ENCODE assay signal across 11 cellular contexts in the genomic region with DNA sequence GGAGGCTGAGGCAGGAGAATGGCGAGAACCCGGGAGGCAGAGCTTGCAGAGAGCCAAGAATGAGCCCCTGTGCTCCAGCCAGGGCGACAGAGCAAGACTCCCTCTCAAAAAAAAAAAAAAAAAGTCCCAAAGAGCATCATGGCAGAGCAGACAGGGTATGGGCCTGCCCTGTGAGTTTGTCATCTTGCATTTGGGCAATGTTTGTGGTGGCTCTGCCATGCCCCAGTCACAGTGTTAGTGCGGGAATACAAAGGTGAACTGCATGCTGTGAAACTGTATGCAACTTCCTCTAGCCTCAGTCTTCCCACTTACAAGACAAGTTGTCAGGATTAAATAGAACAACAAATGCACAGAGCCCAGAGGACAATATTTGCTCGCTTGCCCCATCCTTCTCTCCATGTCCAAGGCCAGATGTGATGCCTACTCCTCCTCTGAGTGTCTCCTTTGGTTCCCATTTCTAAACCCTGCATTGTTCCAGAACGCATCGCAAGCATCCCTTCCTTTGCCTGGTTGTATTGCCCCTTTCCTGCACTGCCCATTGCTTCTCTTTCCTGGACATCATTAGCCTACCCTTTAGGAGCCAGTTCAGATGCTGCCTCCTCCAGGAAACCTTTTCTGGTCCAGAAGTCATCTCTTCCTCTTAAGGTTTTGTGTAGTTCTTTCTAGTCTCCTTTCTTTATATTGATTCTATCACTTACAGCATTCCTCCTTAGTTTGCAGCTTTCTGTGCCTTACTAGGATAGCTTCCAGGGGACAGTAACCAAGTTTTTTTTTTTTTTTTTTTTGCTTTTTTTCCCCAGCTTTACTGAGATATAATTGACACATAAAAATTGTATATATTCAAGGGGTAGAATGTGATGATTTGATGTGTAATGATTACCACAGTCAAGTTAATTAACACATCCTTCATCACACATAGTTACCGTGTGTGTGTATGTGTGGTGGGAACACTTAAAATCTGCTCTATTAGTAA.
DNase-seq lines count a peak whose midpoint lies in the region; ATAC-seq and TF ChIP-seq lines count a peak whose summit lies in the region.
"Had no signal": no experiment of that assay in that cellular context is flagged by ENCODE, and none has a peak within 500 bp of the region (broad histone marks: within the 10 kb centered on the region; RNA-seq: fewer than 3 reads in every experiment).

No MANE protein-coding gene starts in this region.

- H3K36me3 ChIP-seq in GM06990 (ENCODE audit: control insufficient read depth, insufficient read depth, low read length): no peaks in the 10 kb centered on the region

- peaks cover 4% of the 10 kb centered on the region for H3K9me3 Mint-ChIP-seq in activated T-helper 2 cell treated with anti-CD3 and anti-CD28 coated beads, Interferon-gamma antibody, Interleukin-2, Interleukin-4, amounts not matched to agents 10 μg/mL and 5 μg/mL and 100 μg/mL, durations not matched to agents 14 hours and 24 hours and 36 hours
- H3K9me3 Mint-ChIP-seq in natural killer cell treated with Interleukin-12 subunit alpha and Interleukin-12 subunit beta and Interleukin-15 and Interleukin-18, amount 100 ng/mL, for 72 hours: peaks cover 4% of the 10 kb centered on the region

- peaks cover 39% of the 10 kb centered on the region for H3K36me3 Mint-ChIP-seq in activated T-helper 2 cell treated with anti-CD3 and anti-CD28 coated beads, Interferon-gamma antibody, Interleukin-2, Interleukin-4, amounts not matched to agents 10 μg/mL and 5 μg/mL and 100 μg/mL, durations not matched to agents 14 hours and 24 hours and 36 hours (ENCODE audit: low read depth)
- peaks cover 13% of the 10 kb centered on the region for H3K36me3 Mint-ChIP-seq in natural killer cell treated with Interleukin-12 subunit alpha and Interleukin-12 subunit beta and Interleukin-15 and Interleukin-18, amount 100 ng/mL, for 72 hours

- H3K4me3 ChIP-seq in GM06990 (replicated peaks; ENCODE audit: low read depth, low read length): peak overlapping the region; percentile 4; the same call in 1 of the 2 replicates

- H3K4me1 Mint-ChIP-seq in activated T-helper 2 cell treated with anti-CD3 and anti-CD28 coated beads, Interferon-gamma antibody, Interleukin-2, Interleukin-4, amounts not matched to agents 10 μg/mL and 5 μg/mL and 100 μg/mL, durations not matched to agents 14 hours and 24 hours and 36 hours (ENCODE audit: low read depth): peaks cover 96% of the 10 kb centered on the region
- peaks cover 82 to 93% of the 10 kb centered on the region in 2 donors for H3K4me1 Mint-ChIP-seq in natural killer cell treated with Interleukin-12 subunit alpha and Interleukin-12 subunit beta and Interleukin-15 and Interleukin-18, amount 100 ng/mL, for 72 hours (ENCODE audit: low read depth in 2 of 2)

- DNase-seq in GM06990 (ENCODE audit: extremely low read depth, insufficient read length) (no peak), GOT3 (lab: John Stamatoyannopoulos, UW) (no peak)
- DNase-seq in activated T-helper 2 cell treated with anti-CD3 and anti-CD28 coated beads, Interferon-gamma antibody, Interleukin-2, Interleukin-4, amounts not matched to agents 10 μg/mL and 5 μg/mL and 100 μg/mL, durations not matched to agents 14 hours and 24 hours and 36 hours (ENCODE audit: low spot score): no peak
- DNase-seq in natural killer cell treated with Interleukin-12 subunit alpha and Interleukin-12 subunit beta and Interleukin-15 and Interleukin-18, amount 100 ng/mL, for 72 hours (ENCODE audit: low spot score): no peak
- DNase-seq: activated CD4-positive, CD25-positive, alpha-beta regulatory T cell treated with anti-CD3 and anti-CD28 coated beads, Interleukin-2, amount 50 U/mL, for 72 hours; NCI-H2081; RPMI8226 had no signal

- peak; percentile 12 for ATAC-seq in HG03469 (IDR thresholded peaks at IDR 0.05; ENCODE audit: unreplicated experiment)
- peak; percentile 47 to 57 for ATAC-seq in natural killer cell treated with Interleukin-12 subunit alpha and Interleukin-12 subunit beta and Interleukin-15 and Interleukin-18, amount 100 ng/mL, for 72 hours
- no peak for ATAC-seq in GM19351 (IDR thresholded peaks at IDR 0.05; ENCODE audit: unreplicated experiment)
- ATAC-seq in GM18868 (IDR thresholded peaks at IDR 0.05; ENCODE audit: unreplicated experiment): no peak
- ATAC-seq: left lobe of liver had no signal

- peak overlapping the region; percentile 97 for H3K27ac Mint-ChIP-seq in activated T-helper 2 cell treated with anti-CD3 and anti-CD28 coated beads, Interferon-gamma antibody, Interleukin-2, Interleukin-4, amounts not matched to agents 10 μg/mL and 5 μg/mL and 100 μg/mL, durations not matched to agents 14 hours and 24 hours and 36 hours
- H3K27ac Mint-ChIP-seq in natural killer cell treated with Interleukin-12 subunit alpha and Interleukin-12 subunit beta and Interleukin-15 and Interleukin-18, amount 100 ng/mL, for 72 hours: peak overlapping the region; percentile 93 to 99

- peak overlapping the region; percentile 77 for H3K4me3 Mint-ChIP-seq in activated T-helper 2 cell treated with anti-CD3 and anti-CD28 coated beads, Interferon-gamma antibody, Interleukin-2, Interleukin-4, amounts not matched to agents 10 μg/mL and 5 μg/mL and 100 μg/mL, durations not matched to agents 14 hours and 24 hours and 36 hours (ENCODE audit: low read depth)
- H3K4me3 Mint-ChIP-seq in natural killer cell treated with Interleukin-12 subunit alpha and Interleukin-12 subunit beta and Interleukin-15 and Interleukin-18, amount 100 ng/mL, for 72 hours: peak overlapping the region; percentile 79

- intact Hi-C loops in activated T-helper 2 cell treated with anti-CD3 and anti-CD28 coated beads, Interferon-gamma antibody, Interleukin-2, Interleukin-4, amounts not matched to agents 10 μg/mL and 5 μg/mL and 100 μg/mL, durations not matched to agents 14 hours and 24 hours and 36 hours (cut with micrococcal nuclease): loop anchor here (1.0 to 5.0 kb wide), 5 partner anchors 13 to 110 kb away; no protein-coding TSS in a partner anchor

- no peaks in the 10 kb centered on the region for H3K27me3 Mint-ChIP-seq in activated T-helper 2 cell treated with anti-CD3 and anti-CD28 coated beads, Interferon-gamma antibody, Interleukin-2, Interleukin-4, amounts not matched to agents 10 μg/mL and 5 μg/mL and 100 μg/mL, durations not matched to agents 14 hours and 24 hours and 36 hours (ENCODE audit: low read depth)
- no peaks in the 10 kb centered on the region for H3K27me3 Mint-ChIP-seq in natural killer cell treated with Interleukin-12 subunit alpha and Interleukin-12 subunit beta and Interleukin-15 and Interleukin-18, amount 100 ng/mL, for 72 hours

- no peaks in the 10 kb centered on the region for H3K27me3 ChIP-seq in GM06990 (replicated peaks; ENCODE audit: control insufficient read depth, insufficient read depth, low read length)

- no peak for TF ChIP-seq CTCF in GM06990 (IDR thresholded peaks at IDR 0.05; ENCODE audit: insufficient read depth, low read length, poor library complexity, severe bottlenecking)

Comparison
In these comparisons a context has a peak if more than half of its experiments do, and no peak if none do; other contexts are left out.
1. ATAC-seq: peak in HG03469 (single experiment) and natural killer cell treated with Interleukin-12 subunit alpha and Interleukin-12 subunit beta and Interleukin-15 and Interleukin-18, amount 100 ng/mL, for 72 hours (2 of 2); none in GM19351 (single experiment) and GM18868 (single experiment).